Comparison of ENCODE assay signal across 16 cellular contexts in genomic region chr7:54397836-54398612, GRCh38.
DNase-seq lines count a peak whose midpoint lies in the region; ATAC-seq and TF ChIP-seq lines count a peak whose summit lies in the region.
"Had no signal": no experiment of that assay in that cellular context is flagged by ENCODE, and none has a peak within 500 bp of the region (broad histone marks: within the 10 kb centered on the region; RNA-seq: fewer than 3 reads in every experiment).

No MANE protein-coding gene starts in this region.

- no peak for TF ChIP-seq CTCF in natural killer cell (IDR thresholded peaks at IDR 0.05)

- no peak overlapping the region for H3K27ac Mint-ChIP-seq in natural killer cell treated with Interleukin-12 subunit alpha and Interleukin-12 subunit beta and Interleukin-15 and Interleukin-18, amount 100 ng/mL, for 72 hours
- H3K27ac Mint-ChIP-seq in natural killer cell, result no peak overlapping the region
- H3K27ac Mint-ChIP-seq in activated T-helper 17 cell treated with anti-CD3 and anti-CD28 coated beads, Interleukin-2, amount 50 U/mL, for 72 hours, result no peak overlapping the region
- H3K27ac Mint-ChIP-seq: B cell; naive thymus-derived CD8-positive, alpha-beta T cell had no signal

- intact Hi-C loops in natural killer cell (cut with micrococcal nuclease), result no loop called here

- H3K27me3 Mint-ChIP-seq in natural killer cell treated with Interleukin-12 subunit alpha and Interleukin-12 subunit beta and Interleukin-15 and Interleukin-18, amount 100 ng/mL, for 72 hours, result no peaks in the 10 kb centered on the region
- H3K27me3 Mint-ChIP-seq in natural killer cell (ENCODE audit: low read depth in 2 of 2), result no peaks in the 10 kb centered on the region
- no peaks in the 10 kb centered on the region for H3K27me3 Mint-ChIP-seq in activated T-helper 17 cell treated with anti-CD3 and anti-CD28 coated beads, Interleukin-2, amount 50 U/mL, for 72 hours
- H3K27me3 Mint-ChIP-seq: B cell; naive thymus-derived CD8-positive, alpha-beta T cell had no signal

- peak; percentile 57 to 62 for ATAC-seq in natural killer cell treated with Interleukin-12 subunit alpha and Interleukin-12 subunit beta and Interleukin-15 and Interleukin-18, amount 100 ng/mL, for 72 hours
- ATAC-seq in natural killer cell, result no peak
- ATAC-seq in activated T-helper 17 cell treated with anti-CD3 and anti-CD28 coated beads, Interleukin-2, amount 50 U/mL, for 72 hours (replicated peaks), result peak; percentile 73
- ATAC-seq: body of pancreas had no signal

- peaks cover 15% of the 10 kb centered on the region for H3K9me3 Mint-ChIP-seq in natural killer cell treated with Interleukin-12 subunit alpha and Interleukin-12 subunit beta and Interleukin-15 and Interleukin-18, amount 100 ng/mL, for 72 hours
- peaks cover 10 to 13% of the 10 kb centered on the region in 2 donors for H3K9me3 Mint-ChIP-seq in natural killer cell
- peaks cover 13% of the 10 kb centered on the region for H3K9me3 Mint-ChIP-seq in activated T-helper 17 cell treated with anti-CD3 and anti-CD28 coated beads, Interleukin-2, amount 50 U/mL, for 72 hours

- no peak for DNase-seq in natural killer cell treated with Interleukin-12 subunit alpha and Interleukin-12 subunit beta and Interleukin-15 and Interleukin-18, amount 100 ng/mL, for 72 hours (ENCODE audit: low spot score)
- no peak for DNase-seq in natural killer cell
- DNase-seq in NCI-H69 (lab: John Stamatoyannopoulos, UW), result peak; percentile 24
- DNase-seq in NCI-H2107 treated with DMSO at 0.1 percent for 48 hours (lab: John Stamatoyannopoulos, UW; ENCODE audit: unreplicated experiment), result no peak
- no peak for DNase-seq in 8988T
- no peak for DNase-seq in activated CD4-positive, CD25-positive, alpha-beta regulatory T cell treated with anti-CD3 and anti-CD28 coated beads, Interleukin-2, amount 50 U/mL, for 72 hours
- DNase-seq: body of pancreas; Calu3; IMR-90; NCI-H1092; NCI-H2081; posterior cingulate gyrus; stimulated activated CD4-positive, alpha-beta T cell treated with anti-CD3 and anti-CD28 coated beads, Interleukin-4, amount 100 ng/mL, for 24 hours had no signal

- H3K4me3 Mint-ChIP-seq in natural killer cell treated with Interleukin-12 subunit alpha and Interleukin-12 subunit beta and Interleukin-15 and Interleukin-18, amount 100 ng/mL, for 72 hours, result no peak overlapping the region
- H3K4me3 Mint-ChIP-seq in natural killer cell, result no peak overlapping the region
- no peak overlapping the region for H3K4me3 Mint-ChIP-seq in activated T-helper 17 cell treated with anti-CD3 and anti-CD28 coated beads, Interleukin-2, amount 50 U/mL, for 72 hours
- H3K4me3 Mint-ChIP-seq: B cell; naive thymus-derived CD8-positive, alpha-beta T cell had no signal

- H3K36me3 Mint-ChIP-seq in natural killer cell treated with Interleukin-12 subunit alpha and Interleukin-12 subunit beta and Interleukin-15 and Interleukin-18, amount 100 ng/mL, for 72 hours, result no peaks in the 10 kb centered on the region
- H3K36me3 Mint-ChIP-seq in natural killer cell, result peaks cover 8% of the 10 kb centered on the region
- no peaks in the 10 kb centered on the region for H3K36me3 Mint-ChIP-seq in activated T-helper 17 cell treated with anti-CD3 and anti-CD28 coated beads, Interleukin-2, amount 50 U/mL, for 72 hours (ENCODE audit: low read depth)
- H3K36me3 Mint-ChIP-seq: naive thymus-derived CD8-positive, alpha-beta T cell had no signal

- no peaks in the 10 kb centered on the region for H3K4me1 Mint-ChIP-seq in natural killer cell treated with Interleukin-12 subunit alpha and Interleukin-12 subunit beta and Interleukin-15 and Interleukin-18, amount 100 ng/mL, for 72 hours (ENCODE audit: low read depth in 2 of 2)
- no peaks in the 10 kb centered on the region for H3K4me1 Mint-ChIP-seq in natural killer cell
- H3K4me1 Mint-ChIP-seq in activated T-helper 17 cell treated with anti-CD3 and anti-CD28 coated beads, Interleukin-2, amount 50 U/mL, for 72 hours, result no peaks in the 10 kb centered on the region
- H3K4me1 Mint-ChIP-seq: B cell; naive thymus-derived CD8-positive, alpha-beta T cell had no signal

Comparison
In these comparisons a context has a peak if more than half of its experiments do, and no peak if none do; other contexts are left out.
1. ATAC-seq: peak in natural killer cell treated with Interleukin-12 subunit alpha and Interleukin-12 subunit beta and Interleukin-15 and Interleukin-18, amount 100 ng/mL, for 72 hours (2 of 2) and activated T-helper 17 cell treated with anti-CD3 and anti-CD28 coated beads, Interleukin-2, amount 50 U/mL, for 72 hours (single experiment); none in natural killer cell (0 of 3).